Comparison of ENCODE assay signal across 1 cellular context in the genomic region with DNA sequence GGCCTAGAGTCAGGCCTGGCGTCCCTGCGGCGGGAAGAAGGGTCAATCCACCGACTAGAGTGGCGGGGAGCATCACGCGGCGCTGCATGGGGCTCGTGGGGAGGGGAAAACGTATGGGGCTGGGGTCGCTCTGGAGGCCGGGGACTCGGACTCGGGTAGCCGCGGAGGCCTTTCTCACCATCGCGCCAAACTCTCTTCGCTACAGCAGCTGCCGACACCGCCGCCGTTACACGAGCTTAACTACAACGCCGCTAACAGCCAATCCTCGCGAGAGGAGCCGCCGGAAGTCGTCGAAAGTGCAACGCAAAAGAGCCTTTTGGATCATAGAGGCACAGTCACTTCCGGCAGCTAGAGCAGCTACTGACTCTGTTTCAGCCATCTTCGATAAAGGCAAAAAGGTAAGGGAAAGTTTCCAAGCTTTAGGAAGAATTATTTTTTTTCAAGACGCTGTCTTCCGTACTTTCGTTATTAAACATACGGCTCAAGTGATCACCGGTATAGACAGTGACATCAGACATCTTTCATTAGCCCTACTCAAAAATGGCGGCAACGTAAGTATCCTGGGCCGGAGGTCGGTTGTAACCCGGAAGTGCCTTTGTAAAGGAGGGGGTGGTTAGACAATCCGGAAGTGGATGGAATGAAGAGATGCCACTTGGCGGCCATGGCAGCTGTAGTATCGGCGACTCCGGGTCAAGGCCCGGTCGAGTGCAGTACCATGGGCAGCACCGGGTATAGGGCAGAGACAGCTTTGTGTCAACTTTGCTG.
A peak's percentile ranks its signal among the peaks of the same experiment; 100 is the strongest.
TF ChIP-seq lines count a peak whose summit lies in the region.

A gene (minus strand): TSS at position 247 of the 765 bp plus-strand sequence. CDS start 66 bp downstream, at position 181.
A gene with protein sequence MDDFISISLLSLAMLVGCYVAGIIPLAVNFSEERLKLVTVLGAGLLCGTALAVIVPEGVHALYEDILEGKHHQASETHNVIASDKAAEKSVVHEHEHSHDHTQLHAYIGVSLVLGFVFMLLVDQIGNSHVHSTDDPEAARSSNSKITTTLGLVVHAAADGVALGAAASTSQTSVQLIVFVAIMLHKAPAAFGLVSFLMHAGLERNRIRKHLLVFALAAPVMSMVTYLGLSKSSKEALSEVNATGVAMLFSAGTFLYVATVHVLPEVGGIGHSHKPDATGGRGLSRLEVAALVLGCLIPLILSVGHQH (plus strand): TSS at position 640 of the 765 bp plus-strand sequence. CDS start 678 bp downstream, outside the sequence.

TF ChIP-seq in HepG2, 621 proteins besides CTCF, POLR2A, EP300 and RAD21 (continued from another document and continues in another):
- TF ChIP-seq SP2 (CRISPR knock-in tag; IDR thresholded peaks at IDR 0.05) (peak; percentile 67), PRPF4 (IDR thresholded peaks at IDR 0.05; ENCODE audit: low read depth, low read length, poor library complexity, severe bottlenecking) (no peak), MED1 (CRISPR knock-in tag; IDR thresholded peaks at IDR 0.05) (peak; percentile 44), ERF (CRISPR knock-in tag; IDR thresholded peaks at IDR 0.05) (peak; percentile 65), SOX5 (CRISPR knock-in tag; IDR thresholded peaks at IDR 0.05; ENCODE audit: borderline replicate concordance) (0 out of 2 replicates have a peak, but pooled peaks have one; percentile 18), KAT7 (CRISPR knock-in tag; IDR thresholded peaks at IDR 0.05; ENCODE audit: borderline replicate concordance) (peak; percentile 71), ZNF205 (CRISPR knock-in tag; IDR thresholded peaks at IDR 0.05) (no peak), NPAS2 (CRISPR knock-in tag; IDR thresholded peaks at IDR 0.05; ENCODE audit: borderline replicate concordance) (no peak), SRF (IDR thresholded peaks at IDR 0.05; ENCODE audit: low read depth, low read length) (peak; percentile 61; the same call in 1 of the 2 replicates), CHD4 (IDR thresholded peaks at IDR 0.05; ENCODE audit: borderline replicate concordance, low read length) (no peak), TMF1 (CRISPR knock-in tag; IDR thresholded peaks at IDR 0.05; ENCODE audit: low read depth) (no peak), ADNP (CRISPR knock-in tag; IDR thresholded peaks at IDR 0.05) (no peak), KAT2B (IDR thresholded peaks at IDR 0.05; ENCODE audit: borderline replicate concordance, low read depth, low read length) (no peak), ZNF562 (CRISPR knock-in tag; IDR thresholded peaks at IDR 0.05; ENCODE audit: borderline replicate concordance) (no peak), ZNF543 (CRISPR knock-in tag; IDR thresholded peaks at IDR 0.05) (peak; percentile 19; the same call in 1 of the 2 replicates), PHF8 (CRISPR knock-in tag; IDR thresholded peaks at IDR 0.05) (peak; percentile 95), NONO (IDR thresholded peaks at IDR 0.05) (no peak), NONO (CRISPR knock-in tag; conservative IDR thresholded peaks at IDR 0.05) (peak; percentile 56; the same call in 1 of the 2 replicates), ZBTB8A (CRISPR knock-in tag; IDR thresholded peaks at IDR 0.05; ENCODE audit: borderline replicate concordance, low read depth) (0 out of 2 replicates have a peak, but pooled peaks have one; percentile 5), RBFOX2 (IDR thresholded peaks at IDR 0.05; ENCODE audit: low read depth, low read length) (peak; percentile 83), ZNF44 (CRISPR knock-in tag; IDR thresholded peaks at IDR 0.05) (0 out of 2 replicates have a peak, but pooled peaks have one; percentile 50), NFIB (CRISPR knock-in tag; IDR thresholded peaks at IDR 0.05; ENCODE audit: borderline replicate concordance) (no peak), ZNF557 (CRISPR knock-in tag; IDR thresholded peaks at IDR 0.05) (0 out of 2 replicates have a peak, but pooled peaks have one; percentile 48), ZNF451 (CRISPR knock-in tag; IDR thresholded peaks at IDR 0.05) (no peak; the same call in 1 of the 2 replicates), SATB2 (CRISPR knock-in tag; IDR thresholded peaks at IDR 0.05) (0 out of 2 replicates have a peak, but pooled peaks have one; percentile 45), TBP (CRISPR knock-in tag; IDR thresholded peaks at IDR 0.05) (no peak), RXRA (CRISPR knock-in tag; IDR thresholded peaks at IDR 0.05) (peak; percentile 83), IKZF4 (CRISPR knock-in tag; IDR thresholded peaks at IDR 0.05; ENCODE audit: borderline replicate concordance, low read depth, not compliant biosample characterization) (peak; percentile 34), SPEN (CRISPR knock-in tag; IDR thresholded peaks at IDR 0.05; ENCODE audit: low read depth) (peak; percentile 87; the same call in 1 of the 2 replicates), NR2C2 (CRISPR knock-in tag; IDR thresholded peaks at IDR 0.05; ENCODE audit: borderline replicate concordance) (peak; percentile 99), ZNF260 (CRISPR knock-in tag; IDR thresholded peaks at IDR 0.05; ENCODE audit: borderline replicate concordance, low read depth) (no peak), EEA1 (CRISPR knock-in tag; IDR thresholded peaks at IDR 0.05; ENCODE audit: borderline replicate concordance) (no peak), EZH2 (conservative IDR thresholded peaks at IDR 0.05; ENCODE audit: low read depth, low read length) (no peak), AGO1 (IDR thresholded peaks at IDR 0.05; ENCODE audit: low read depth, low read length, poor library complexity, severe bottlenecking) (no peak), MIXL1 (CRISPR knock-in tag; IDR thresholded peaks at IDR 0.05) (0 out of 2 replicates have a peak, but pooled peaks have one; percentile 14), SRY (CRISPR knock-in tag; IDR thresholded peaks at IDR 0.05) (no peak; the same call in 1 of the 2 replicates), FOXC1 (CRISPR knock-in tag; IDR thresholded peaks at IDR 0.05; ENCODE audit: borderline replicate concordance) (peak; percentile 62), MAF1 (CRISPR knock-in tag; IDR thresholded peaks at IDR 0.05; ENCODE audit: borderline replicate concordance) (no peak), ZBTB21 (CRISPR knock-in tag; IDR thresholded peaks at IDR 0.05) (peak; percentile 98), ZNF614 (CRISPR knock-in tag; IDR thresholded peaks at IDR 0.05; ENCODE audit: borderline replicate concordance) (no peak), ZNF782 (CRISPR knock-in tag; IDR thresholded peaks at IDR 0.05; ENCODE audit: borderline replicate concordance) (no peak), ZFP41 (CRISPR knock-in tag; IDR thresholded peaks at IDR 0.05; ENCODE audit: borderline replicate concordance) (no peak)
- TF ChIP-seq, protein P1, sequence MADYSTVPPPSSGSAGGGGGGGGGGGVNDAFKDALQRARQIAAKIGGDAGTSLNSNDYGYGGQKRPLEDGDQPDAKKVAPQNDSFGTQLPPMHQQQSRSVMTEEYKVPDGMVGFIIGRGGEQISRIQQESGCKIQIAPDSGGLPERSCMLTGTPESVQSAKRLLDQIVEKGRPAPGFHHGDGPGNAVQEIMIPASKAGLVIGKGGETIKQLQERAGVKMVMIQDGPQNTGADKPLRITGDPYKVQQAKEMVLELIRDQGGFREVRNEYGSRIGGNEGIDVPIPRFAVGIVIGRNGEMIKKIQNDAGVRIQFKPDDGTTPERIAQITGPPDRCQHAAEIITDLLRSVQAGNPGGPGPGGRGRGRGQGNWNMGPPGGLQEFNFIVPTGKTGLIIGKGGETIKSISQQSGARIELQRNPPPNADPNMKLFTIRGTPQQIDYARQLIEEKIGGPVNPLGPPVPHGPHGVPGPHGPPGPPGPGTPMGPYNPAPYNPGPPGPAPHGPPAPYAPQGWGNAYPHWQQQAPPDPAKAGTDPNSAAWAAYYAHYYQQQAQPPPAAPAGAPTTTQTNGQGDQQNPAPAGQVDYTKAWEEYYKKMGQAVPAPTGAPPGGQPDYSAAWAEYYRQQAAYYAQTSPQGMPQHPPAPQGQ (CRISPR knock-in tag; IDR thresholded peaks at IDR 0.05; ENCODE audit: borderline replicate concordance): no peak
- TF ChIP-seq, protein P2, sequence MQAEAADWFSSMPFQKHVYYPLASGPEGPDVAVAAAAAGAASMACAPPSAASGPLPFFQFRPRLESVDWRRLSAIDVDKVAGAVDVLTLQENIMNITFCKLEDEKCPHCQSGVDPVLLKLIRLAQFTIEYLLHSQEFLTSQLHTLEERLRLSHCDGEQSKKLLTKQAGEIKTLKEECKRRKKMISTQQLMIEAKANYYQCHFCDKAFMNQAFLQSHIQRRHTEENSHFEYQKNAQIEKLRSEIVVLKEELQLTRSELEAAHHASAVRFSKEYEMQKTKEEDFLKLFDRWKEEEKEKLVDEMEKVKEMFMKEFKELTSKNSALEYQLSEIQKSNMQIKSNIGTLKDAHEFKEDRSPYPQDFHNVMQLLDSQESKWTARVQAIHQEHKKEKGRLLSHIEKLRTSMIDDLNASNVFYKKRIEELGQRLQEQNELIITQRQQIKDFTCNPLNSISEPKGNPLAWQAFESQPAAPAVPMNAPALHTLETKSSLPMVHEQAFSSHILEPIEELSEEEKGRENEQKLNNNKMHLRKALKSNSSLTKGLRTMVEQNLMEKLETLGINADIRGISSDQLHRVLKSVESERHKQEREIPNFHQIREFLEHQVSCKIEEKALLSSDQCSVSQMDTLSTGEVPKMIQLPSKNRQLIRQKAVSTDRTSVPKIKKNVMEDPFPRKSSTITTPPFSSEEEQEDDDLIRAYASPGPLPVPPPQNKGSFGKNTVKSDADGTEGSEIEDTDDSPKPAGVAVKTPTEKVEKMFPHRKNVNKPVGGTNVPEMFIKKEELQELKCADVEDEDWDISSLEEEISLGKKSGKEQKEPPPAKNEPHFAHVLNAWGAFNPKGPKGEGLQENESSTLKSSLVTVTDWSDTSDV (CRISPR knock-in tag; IDR thresholded peaks at IDR 0.05): no peak; the same call in 1 of the 2 replicates
- TF ChIP-seq, protein P3, sequence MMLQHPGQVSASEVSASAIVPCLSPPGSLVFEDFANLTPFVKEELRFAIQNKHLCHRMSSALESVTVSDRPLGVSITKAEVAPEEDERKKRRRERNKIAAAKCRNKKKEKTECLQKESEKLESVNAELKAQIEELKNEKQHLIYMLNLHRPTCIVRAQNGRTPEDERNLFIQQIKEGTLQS (CRISPR knock-in tag; IDR thresholded peaks at IDR 0.05): no peak
- TF ChIP-seq, protein P4, sequence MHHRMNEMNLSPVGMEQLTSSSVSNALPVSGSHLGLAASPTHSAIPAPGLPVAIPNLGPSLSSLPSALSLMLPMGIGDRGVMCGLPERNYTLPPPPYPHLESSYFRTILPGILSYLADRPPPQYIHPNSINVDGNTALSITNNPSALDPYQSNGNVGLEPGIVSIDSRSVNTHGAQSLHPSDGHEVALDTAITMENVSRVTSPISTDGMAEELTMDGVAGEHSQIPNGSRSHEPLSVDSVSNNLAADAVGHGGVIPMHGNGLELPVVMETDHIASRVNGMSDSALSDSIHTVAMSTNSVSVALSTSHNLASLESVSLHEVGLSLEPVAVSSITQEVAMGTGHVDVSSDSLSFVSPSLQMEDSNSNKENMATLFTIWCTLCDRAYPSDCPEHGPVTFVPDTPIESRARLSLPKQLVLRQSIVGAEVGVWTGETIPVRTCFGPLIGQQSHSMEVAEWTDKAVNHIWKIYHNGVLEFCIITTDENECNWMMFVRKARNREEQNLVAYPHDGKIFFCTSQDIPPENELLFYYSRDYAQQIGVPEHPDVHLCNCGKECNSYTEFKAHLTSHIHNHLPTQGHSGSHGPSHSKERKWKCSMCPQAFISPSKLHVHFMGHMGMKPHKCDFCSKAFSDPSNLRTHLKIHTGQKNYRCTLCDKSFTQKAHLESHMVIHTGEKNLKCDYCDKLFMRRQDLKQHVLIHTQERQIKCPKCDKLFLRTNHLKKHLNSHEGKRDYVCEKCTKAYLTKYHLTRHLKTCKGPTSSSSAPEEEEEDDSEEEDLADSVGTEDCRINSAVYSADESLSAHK (CRISPR knock-in tag; IDR thresholded peaks at IDR 0.05; ENCODE audit: borderline replicate concordance): no peak
- TF ChIP-seq, protein P5, sequence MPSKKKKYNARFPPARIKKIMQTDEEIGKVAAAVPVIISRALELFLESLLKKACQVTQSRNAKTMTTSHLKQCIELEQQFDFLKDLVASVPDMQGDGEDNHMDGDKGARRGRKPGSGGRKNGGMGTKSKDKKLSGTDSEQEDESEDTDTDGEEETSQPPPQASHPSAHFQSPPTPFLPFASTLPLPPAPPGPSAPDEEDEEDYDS (CRISPR knock-in tag; IDR thresholded peaks at IDR 0.05): peak; percentile 74
- TF ChIP-seq, protein P6, sequence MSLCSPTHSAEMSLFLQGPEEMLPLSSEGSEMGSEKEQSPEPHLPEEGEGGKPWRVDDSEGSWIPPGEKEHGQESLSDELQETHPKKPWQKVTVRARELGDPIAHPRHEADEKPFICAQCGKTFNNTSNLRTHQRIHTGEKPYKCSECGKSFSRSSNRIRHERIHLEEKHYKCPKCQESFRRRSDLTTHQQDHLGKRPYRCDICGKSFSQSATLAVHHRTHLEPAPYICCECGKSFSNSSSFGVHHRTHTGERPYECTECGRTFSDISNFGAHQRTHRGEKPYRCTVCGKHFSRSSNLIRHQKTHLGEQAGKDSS (CRISPR knock-in tag; IDR thresholded peaks at IDR 0.05; ENCODE audit: borderline replicate concordance, low read depth): no peak; the same call in 1 of the 2 replicates
- TF ChIP-seq, protein P7, sequence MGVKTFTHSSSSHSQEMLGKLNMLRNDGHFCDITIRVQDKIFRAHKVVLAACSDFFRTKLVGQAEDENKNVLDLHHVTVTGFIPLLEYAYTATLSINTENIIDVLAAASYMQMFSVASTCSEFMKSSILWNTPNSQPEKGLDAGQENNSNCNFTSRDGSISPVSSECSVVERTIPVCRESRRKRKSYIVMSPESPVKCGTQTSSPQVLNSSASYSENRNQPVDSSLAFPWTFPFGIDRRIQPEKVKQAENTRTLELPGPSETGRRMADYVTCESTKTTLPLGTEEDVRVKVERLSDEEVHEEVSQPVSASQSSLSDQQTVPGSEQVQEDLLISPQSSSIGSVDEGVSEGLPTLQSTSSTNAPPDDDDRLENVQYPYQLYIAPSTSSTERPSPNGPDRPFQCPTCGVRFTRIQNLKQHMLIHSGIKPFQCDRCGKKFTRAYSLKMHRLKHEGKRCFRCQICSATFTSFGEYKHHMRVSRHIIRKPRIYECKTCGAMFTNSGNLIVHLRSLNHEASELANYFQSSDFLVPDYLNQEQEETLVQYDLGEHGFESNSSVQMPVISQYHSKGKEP (CRISPR knock-in tag; IDR thresholded peaks at IDR 0.05): 0 out of 2 replicates have a peak, but pooled peaks have one; percentile 79
- TF ChIP-seq, protein P8, sequence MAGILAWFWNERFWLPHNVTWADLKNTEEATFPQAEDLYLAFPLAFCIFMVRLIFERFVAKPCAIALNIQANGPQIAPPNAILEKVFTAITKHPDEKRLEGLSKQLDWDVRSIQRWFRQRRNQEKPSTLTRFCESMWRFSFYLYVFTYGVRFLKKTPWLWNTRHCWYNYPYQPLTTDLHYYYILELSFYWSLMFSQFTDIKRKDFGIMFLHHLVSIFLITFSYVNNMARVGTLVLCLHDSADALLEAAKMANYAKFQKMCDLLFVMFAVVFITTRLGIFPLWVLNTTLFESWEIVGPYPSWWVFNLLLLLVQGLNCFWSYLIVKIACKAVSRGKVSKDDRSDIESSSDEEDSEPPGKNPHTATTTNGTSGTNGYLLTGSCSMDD (CRISPR knock-in tag; IDR thresholded peaks at IDR 0.05): no peak
- TF ChIP-seq, protein P9, sequence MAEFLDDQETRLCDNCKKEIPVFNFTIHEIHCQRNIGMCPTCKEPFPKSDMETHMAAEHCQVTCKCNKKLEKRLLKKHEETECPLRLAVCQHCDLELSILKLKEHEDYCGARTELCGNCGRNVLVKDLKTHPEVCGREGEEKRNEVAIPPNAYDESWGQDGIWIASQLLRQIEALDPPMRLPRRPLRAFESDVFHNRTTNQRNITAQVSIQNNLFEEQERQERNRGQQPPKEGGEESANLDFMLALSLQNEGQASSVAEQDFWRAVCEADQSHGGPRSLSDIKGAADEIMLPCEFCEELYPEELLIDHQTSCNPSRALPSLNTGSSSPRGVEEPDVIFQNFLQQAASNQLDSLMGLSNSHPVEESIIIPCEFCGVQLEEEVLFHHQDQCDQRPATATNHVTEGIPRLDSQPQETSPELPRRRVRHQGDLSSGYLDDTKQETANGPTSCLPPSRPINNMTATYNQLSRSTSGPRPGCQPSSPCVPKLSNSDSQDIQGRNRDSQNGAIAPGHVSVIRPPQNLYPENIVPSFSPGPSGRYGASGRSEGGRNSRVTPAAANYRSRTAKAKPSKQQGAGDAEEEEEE (CRISPR knock-in tag; IDR thresholded peaks at IDR 0.05; ENCODE audit: borderline replicate concordance): no peak
